ENCODE assay signal across 14 cellular contexts in the genomic region with DNA sequence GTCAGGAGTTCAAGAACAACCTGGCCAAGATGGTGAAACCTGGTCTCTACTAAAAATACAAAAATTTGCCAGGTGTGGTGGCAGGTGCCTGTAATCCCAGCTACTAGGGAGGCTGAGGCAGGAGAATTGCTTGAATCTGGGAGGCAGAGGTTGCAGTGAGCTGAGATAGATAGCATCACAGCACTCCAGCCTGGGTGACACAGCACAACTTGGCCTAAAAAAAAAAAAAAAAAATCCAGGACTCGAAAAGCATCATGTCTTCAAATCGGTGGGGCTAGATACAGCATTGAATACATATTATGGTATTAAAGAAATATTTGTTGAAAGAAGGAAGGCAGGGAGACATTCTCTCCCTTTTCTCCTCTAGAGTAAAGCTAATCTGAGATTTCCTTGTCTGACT. TPM values are rescaled to one million over a fixed set of nuclear protein-coding genes. Genes with fewer than 3 reads are reported as not detected.
"Had no signal": no experiment of that assay in that cellular context is flagged by ENCODE, and none has a peak within 500 bp of the region (broad histone marks: within the 10 kb centered on the region; RNA-seq: fewer than 3 reads in every experiment).

No MANE protein-coding gene starts in this region.

RNA-seq across cellular contexts. Expression of a gene that starts 10.1 kb away (rescaled TPM):
- total RNA-seq: glomerular endothelial cell had no signal

RNA-seq across cellular contexts. Expression of a gene that starts 40.7 kb away (rescaled TPM):
- total RNA-seq: activated CD4-positive, alpha-beta memory T cell treated with anti-CD3 and anti-CD28 coated beads, Interleukin-2, amount 10 ng/mL, durations not matched to agents 7 days and 5 days; activated CD4-positive, alpha-beta T cell treated with anti-CD3 and anti-CD28 coated beads for 36 hours; activated CD4-positive, alpha-beta T cell treated with anti-CD3 and anti-CD28 coated beads, Interleukin-2, amount 10 ng/mL, durations not matched to agents 24 days and 14 days; activated naive CD4-positive, alpha-beta T cell treated with anti-CD3 and anti-CD28 coated beads for 36 hours; activated naive CD8-positive, alpha-beta T cell treated with anti-CD3 and anti-CD28 coated beads for 36 hours; activated T-cell treated with anti-CD3 and anti-CD28 coated beads, Interleukin-2, amount 50 U/mL, for 4 hours; activated T-helper 2 cell treated with anti-CD3 and anti-CD28 coated beads, Interferon-gamma antibody, Interleukin-2, Interleukin-4, amounts not matched to agents 10 μg/mL and 5 μg/mL and 100 μg/mL, durations not matched to agents 14 hours and 24 hours and 36 hours; aorta; breast epithelium; dermis microvascular lymphatic vessel endothelial cell; esophagus muscularis mucosa; gastroesophageal sphincter; glomerular endothelial cell; T-helper 1 cell treated with Interleukin-12 subunit alpha and Interleukin-12 subunit beta and Interleukin-4 antibody, amounts not matched to agents 30 ng/mL and 1 ng/mL, for 36 hours had no signal
